9 cellular contexts compared by ENCODE assay signal in the genomic region with DNA sequence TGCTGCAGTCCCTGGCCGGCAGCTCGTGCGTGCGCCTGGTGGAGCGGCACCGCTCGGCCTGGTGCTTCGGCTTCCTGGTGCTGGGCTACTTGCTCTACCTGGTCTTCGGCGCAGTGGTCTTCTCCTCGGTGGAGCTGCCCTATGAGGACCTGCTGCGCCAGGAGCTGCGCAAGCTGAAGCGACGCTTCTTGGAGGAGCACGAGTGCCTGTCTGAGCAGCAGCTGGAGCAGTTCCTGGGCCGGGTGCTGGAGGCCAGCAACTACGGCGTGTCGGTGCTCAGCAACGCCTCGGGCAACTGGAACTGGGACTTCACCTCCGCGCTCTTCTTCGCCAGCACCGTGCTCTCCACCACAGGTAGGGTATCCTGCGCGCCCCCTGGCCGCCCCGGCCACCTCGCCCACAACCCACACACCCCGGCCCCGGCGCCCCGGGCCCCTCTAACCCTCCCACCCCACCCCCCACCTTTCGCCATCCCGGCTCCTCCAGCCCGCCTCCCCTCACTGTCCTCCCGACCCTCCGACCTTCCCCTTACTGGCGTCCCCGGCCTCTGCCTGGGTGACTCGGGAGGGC. TPM values are rescaled to one million over a fixed set of nuclear protein-coding genes. Genes with fewer than 3 reads are reported as not detected.
DNase-seq lines count a peak whose midpoint lies in the region; ATAC-seq and TF ChIP-seq lines count a peak whose summit lies in the region.
"Had no signal": no experiment of that assay in that cellular context is flagged by ENCODE, and none has a peak within 500 bp of the region (broad histone marks: within the 10 kb centered on the region; RNA-seq: fewer than 3 reads in every experiment).

No MANE protein-coding gene starts in this region.

- no peak overlapping the region for H3K27ac ChIP-seq in testis

- TF ChIP-seq POLR2A in testis (IDR thresholded peaks at IDR 0.05), result no peak

- peak overlapping the region; percentile 36 to 46 for H3K4me3 ChIP-seq in testis

- no peaks in the 10 kb centered on the region for H3K4me1 ChIP-seq in testis

- DNase-seq in Daoy (ENCODE audit: low read depth), result peak; percentile 70
- peak; percentile 6 for DNase-seq in NCI-H1105 (lab: John Stamatoyannopoulos, UW)
- DNase-seq in chondrocyte (ENCODE audit: low spot score), result no peak
- DNase-seq in left kidney (ENCODE audit: low read depth, low spot score), result peak; percentile 81
- DNase-seq in testis, result peak; percentile 56
- no peak for DNase-seq in iPS-NIHi11 (ENCODE audit: low spot score)
- DNase-seq in stimulated activated CD4-positive, alpha-beta T cell treated with anti-CD3 and anti-CD28 coated beads, Interleukin-4, amount 100 ng/mL, for 1 hour, result no peak

- H3K27me3 Mint-ChIP-seq in chondrocyte (ENCODE audit: low read depth), result peaks cover 59% of the 10 kb centered on the region

- intact Hi-C loops in testis (cut with DNase I; ENCODE audit: low total_unique reads), result no loop called here

- no peaks in the 10 kb centered on the region for H3K36me3 ChIP-seq in testis (ENCODE audit: low read depth, missing control alignments)

- no peaks in the 10 kb centered on the region for H3K9me3 Mint-ChIP-seq in chondrocyte (ENCODE audit: low read depth)
- H3K9me3 Mint-ChIP-seq: T-cell had no signal

- H3K27me3 ChIP-seq in testis, result no peaks in the 10 kb centered on the region

- 1% methylated on average over 42 of the region's 43 CpGs; no CpG with 5 or more reads in 1 of the 2 donors for WGBS in testis, 2 donors

- H3K27ac Mint-ChIP-seq in chondrocyte (ENCODE audit: unreplicated experiment), result no peak overlapping the region
- H3K27ac Mint-ChIP-seq: T-cell had no signal

- peak; percentile 36 for ATAC-seq in GM21360 (IDR thresholded peaks at IDR 0.05; ENCODE audit: unreplicated experiment)

- peaks cover 10% of the 10 kb centered on the region for H3K4me1 Mint-ChIP-seq in chondrocyte (ENCODE audit: low read depth)

- H3K36me3 Mint-ChIP-seq in chondrocyte (ENCODE audit: low read depth), result no peaks in the 10 kb centered on the region
- H3K36me3 Mint-ChIP-seq: T-cell had no signal

- peak overlapping the region; percentile 72 for H3K4me3 Mint-ChIP-seq in chondrocyte (ENCODE audit: unreplicated experiment)

- no peaks in the 10 kb centered on the region for H3K9me3 ChIP-seq in testis

- no peak for TF ChIP-seq CTCF in chondrocyte (IDR thresholded peaks at IDR 0.05)
- TF ChIP-seq CTCF in testis (IDR thresholded peaks at IDR 0.05), result no peak

RNA-seq across cellular contexts. Expression of gene KCNK1, which starts 0.4 kb away (rescaled TPM):
- 12.7 and 19.3 TPM in 2 replicates for total RNA-seq in Daoy (2014; rRNA removed; shearing (Covaris generic))
- total RNA-seq in chondrocyte (0.24 to 0.37 TPM (median 0.31 TPM) in 3 replicates), testis (1 to 10 TPM; 1.8 to 2.0 TPM)
- 3.9 TPM for polyA plus RNA-seq in testis (ENCODE audit: insufficient read depth, low read depth, low replicate concordance)

Comparison
In these comparisons a context has a peak if more than half of its experiments do, and no peak if none do; other contexts are left out.
1. DNase-seq: peak in Daoy (single experiment), NCI-H1105 (single experiment), left kidney (single experiment) and testis (single experiment); none in chondrocyte (single experiment), iPS-NIHi11 (single experiment) and stimulated activated CD4-positive, alpha-beta T cell treated with anti-CD3 and anti-CD28 coated beads, Interleukin-4, amount 100 ng/mL, for 1 hour (single experiment).